8 cellular contexts compared by ENCODE assay signal in genomic region chr16:81996664-81997529, GRCh38. TPM values are rescaled to one million over a fixed set of nuclear protein-coding genes. Genes with fewer than 3 reads are reported as not detected.
DNase-seq lines count a peak whose midpoint lies in the region; ATAC-seq, FAIRE-seq and TF ChIP-seq lines count a peak whose summit lies in the region.

No MANE protein-coding gene starts in this region.

- DNase-seq in BJ (ENCODE audit: low read depth) (peak; percentile 12), LoVo (ENCODE audit: low spot score) (peak; percentile 78), bronchial epithelial cell (ENCODE audit: low read depth) (peak; percentile 72), mesothelial cell of epicardium (ENCODE audit: low spot score in 2 of 2, unreplicated experiment in 2 of 2) (no peak), NCI-H446 treated with DMSO at 0.1 percent for 48 hours (lab: John Stamatoyannopoulos, UW) (no peak), activated T-cell treated with anti-CD3 and anti-CD28 coated beads for 4 hours (no peak), GM19240 (ENCODE audit: insufficient read length, low spot score) (no peak)

- peaks cover 28% of the 10 kb centered on the region for H3K4me1 Mint-ChIP-seq in mesothelial cell of epicardium

- H3K4me3 ChIP-seq in BJ (ENCODE audit: low read depth, low read length) (no peak overlapping the region), bronchial epithelial cell (ENCODE audit: low read depth, low read length) (no peak overlapping the region)

- H3K27me3 ChIP-seq in BJ (ENCODE audit: control insufficient read depth, insufficient read depth, low read length) (no peaks in the 10 kb centered on the region), bronchial epithelial cell (ENCODE audit: control insufficient read depth, insufficient read depth, low read length) (no peaks in the 10 kb centered on the region)

- POLR2A ChIA-PET in BJ (lab: Charles Lee): no interaction called here

- H3K9me3 Mint-ChIP-seq in mesothelial cell of epicardium: no peaks in the 10 kb centered on the region

- ATAC-seq in HG03280 (IDR thresholded peaks at IDR 0.05; ENCODE audit: unreplicated experiment): no peak

- H3K4me3 Mint-ChIP-seq in mesothelial cell of epicardium: no peak overlapping the region

- peak overlapping the region; percentile 83 for H3K27ac Mint-ChIP-seq in mesothelial cell of epicardium

- peak; percentile 45 for TF ChIP-seq CTCF in BJ (IDR thresholded peaks at IDR 0.05; ENCODE audit: insufficient read depth, low read depth, low read length)
- peak; percentile 39 for TF ChIP-seq CTCF in bronchial epithelial cell (IDR thresholded peaks at IDR 0.05; ENCODE audit: insufficient read depth, low read length, severe bottlenecking)
- no peak for TF ChIP-seq CTCF in mesothelial cell of epicardium (IDR thresholded peaks at IDR 0.05; ENCODE audit: unreplicated experiment)

- H3K27me3 Mint-ChIP-seq in mesothelial cell of epicardium (ENCODE audit: low read depth): no peaks in the 10 kb centered on the region

- H3K36me3 Mint-ChIP-seq in mesothelial cell of epicardium: no peaks in the 10 kb centered on the region

- no peaks in the 10 kb centered on the region for H3K36me3 ChIP-seq in BJ (ENCODE audit: control insufficient read depth, insufficient read depth, low read length)
- H3K36me3 ChIP-seq in bronchial epithelial cell (ENCODE audit: control insufficient read depth, insufficient read depth, low read length): peaks cover 6% of the 10 kb centered on the region

- FAIRE-seq in bronchial epithelial cell (lab: Jason Lieb, UNC): peak; percentile 32

- CTCF ChIA-PET in BJ (lab: Yijun Ruan, JAX): interaction anchor here (0.6 to 2.8 kb wide), 12 partner anchors 10 to 244 kb away, joined by 3 to 16 read pairs (median 4); partner anchors contain the start of gene SDR42E1

RNA-seq across cellular contexts. Expression of gene SDR42E1, which starts 14.4 kb away (rescaled TPM):
- polyA plus RNA-seq in BJ (2011; rRNA removed): 0.44 and 0.80 TPM in 2 replicates
- polyA minus RNA-seq in BJ (2011; rRNA and poly(A)+ RNA removed): 0.09 and 0.15 TPM in 2 replicates
- total RNA-seq in bronchial epithelial cell (23.2 and 29.1 TPM in 2 replicates), mesothelial cell of epicardium (0.13 to 0.35 TPM (median 0.23 TPM) in 3 replicates)

RNA-seq across cellular contexts. Expression of gene HSD17B2, which starts 38.2 kb away (rescaled TPM):
- polyA plus RNA-seq in BJ (2011; rRNA removed): 0.60 and 0.81 TPM in 2 replicates
- 0.28 and 1.2 TPM in 2 replicates for polyA minus RNA-seq in BJ (2011; rRNA and poly(A)+ RNA removed)
- total RNA-seq in bronchial epithelial cell (10.4 and 63.7 TPM in 2 replicates), mesothelial cell of epicardium (2.7 to 3.1 TPM (median 2.7 TPM) in 3 replicates)

Comparison
In these comparisons a context has a peak if more than half of its experiments do, and no peak if none do; other contexts are left out.
1. DNase-seq: peak in BJ (single experiment), LoVo (single experiment) and bronchial epithelial cell (single experiment); none in mesothelial cell of epicardium (0 of 2), NCI-H446 treated with DMSO at 0.1 percent for 48 hours (single experiment), activated T-cell treated with anti-CD3 and anti-CD28 coated beads for 4 hours (single experiment) and GM19240 (single experiment).
2. RNA of gene SDR42E1, which starts 14.4 kb away (total RNA-seq): 23.2 to 29.1 TPM in bronchial epithelial cell; 0.13 to 0.35 TPM in mesothelial cell of epicardium; every median in the first group is over 10 times any median in the second.